2 cellular contexts compared by ENCODE assay signal in the genomic region with DNA sequence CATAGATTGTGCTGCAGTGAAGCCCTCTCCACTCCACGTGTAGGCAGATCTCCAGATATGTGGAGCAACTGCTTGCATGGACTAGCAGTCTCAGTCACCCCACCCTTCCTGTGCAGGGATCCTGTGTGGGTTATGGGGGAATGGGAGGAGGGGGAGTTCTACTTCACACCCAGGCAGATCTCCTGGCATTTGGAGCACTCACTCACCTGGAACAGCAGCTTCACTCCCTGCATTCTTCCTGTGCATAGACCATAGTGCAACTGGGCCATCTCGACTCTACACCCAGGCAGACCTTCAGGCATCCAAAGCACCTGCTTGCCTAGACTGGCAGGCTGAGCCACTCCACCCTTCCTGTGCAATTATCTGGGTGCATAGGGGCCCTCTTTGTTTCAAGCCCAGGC.
TF ChIP-seq lines count a peak whose summit lies in the region.

No MANE protein-coding gene starts in this region.

TF ChIP-seq in GM12878, 131 proteins besides CTCF, POLR2A, EP300 and RAD21 (continued from another document):
- TF ChIP-seq, protein P1, sequence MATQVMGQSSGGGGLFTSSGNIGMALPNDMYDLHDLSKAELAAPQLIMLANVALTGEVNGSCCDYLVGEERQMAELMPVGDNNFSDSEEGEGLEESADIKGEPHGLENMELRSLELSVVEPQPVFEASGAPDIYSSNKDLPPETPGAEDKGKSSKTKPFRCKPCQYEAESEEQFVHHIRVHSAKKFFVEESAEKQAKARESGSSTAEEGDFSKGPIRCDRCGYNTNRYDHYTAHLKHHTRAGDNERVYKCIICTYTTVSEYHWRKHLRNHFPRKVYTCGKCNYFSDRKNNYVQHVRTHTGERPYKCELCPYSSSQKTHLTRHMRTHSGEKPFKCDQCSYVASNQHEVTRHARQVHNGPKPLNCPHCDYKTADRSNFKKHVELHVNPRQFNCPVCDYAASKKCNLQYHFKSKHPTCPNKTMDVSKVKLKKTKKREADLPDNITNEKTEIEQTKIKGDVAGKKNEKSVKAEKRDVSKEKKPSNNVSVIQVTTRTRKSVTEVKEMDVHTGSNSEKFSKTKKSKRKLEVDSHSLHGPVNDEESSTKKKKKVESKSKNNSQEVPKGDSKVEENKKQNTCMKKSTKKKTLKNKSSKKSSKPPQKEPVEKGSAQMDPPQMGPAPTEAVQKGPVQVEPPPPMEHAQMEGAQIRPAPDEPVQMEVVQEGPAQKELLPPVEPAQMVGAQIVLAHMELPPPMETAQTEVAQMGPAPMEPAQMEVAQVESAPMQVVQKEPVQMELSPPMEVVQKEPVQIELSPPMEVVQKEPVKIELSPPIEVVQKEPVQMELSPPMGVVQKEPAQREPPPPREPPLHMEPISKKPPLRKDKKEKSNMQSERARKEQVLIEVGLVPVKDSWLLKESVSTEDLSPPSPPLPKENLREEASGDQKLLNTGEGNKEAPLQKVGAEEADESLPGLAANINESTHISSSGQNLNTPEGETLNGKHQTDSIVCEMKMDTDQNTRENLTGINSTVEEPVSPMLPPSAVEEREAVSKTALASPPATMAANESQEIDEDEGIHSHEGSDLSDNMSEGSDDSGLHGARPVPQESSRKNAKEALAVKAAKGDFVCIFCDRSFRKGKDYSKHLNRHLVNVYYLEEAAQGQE (IDR thresholded peaks at IDR 0.05; ENCODE audit: low read depth, low read length), result no peak
- TF ChIP-seq, protein P2, sequence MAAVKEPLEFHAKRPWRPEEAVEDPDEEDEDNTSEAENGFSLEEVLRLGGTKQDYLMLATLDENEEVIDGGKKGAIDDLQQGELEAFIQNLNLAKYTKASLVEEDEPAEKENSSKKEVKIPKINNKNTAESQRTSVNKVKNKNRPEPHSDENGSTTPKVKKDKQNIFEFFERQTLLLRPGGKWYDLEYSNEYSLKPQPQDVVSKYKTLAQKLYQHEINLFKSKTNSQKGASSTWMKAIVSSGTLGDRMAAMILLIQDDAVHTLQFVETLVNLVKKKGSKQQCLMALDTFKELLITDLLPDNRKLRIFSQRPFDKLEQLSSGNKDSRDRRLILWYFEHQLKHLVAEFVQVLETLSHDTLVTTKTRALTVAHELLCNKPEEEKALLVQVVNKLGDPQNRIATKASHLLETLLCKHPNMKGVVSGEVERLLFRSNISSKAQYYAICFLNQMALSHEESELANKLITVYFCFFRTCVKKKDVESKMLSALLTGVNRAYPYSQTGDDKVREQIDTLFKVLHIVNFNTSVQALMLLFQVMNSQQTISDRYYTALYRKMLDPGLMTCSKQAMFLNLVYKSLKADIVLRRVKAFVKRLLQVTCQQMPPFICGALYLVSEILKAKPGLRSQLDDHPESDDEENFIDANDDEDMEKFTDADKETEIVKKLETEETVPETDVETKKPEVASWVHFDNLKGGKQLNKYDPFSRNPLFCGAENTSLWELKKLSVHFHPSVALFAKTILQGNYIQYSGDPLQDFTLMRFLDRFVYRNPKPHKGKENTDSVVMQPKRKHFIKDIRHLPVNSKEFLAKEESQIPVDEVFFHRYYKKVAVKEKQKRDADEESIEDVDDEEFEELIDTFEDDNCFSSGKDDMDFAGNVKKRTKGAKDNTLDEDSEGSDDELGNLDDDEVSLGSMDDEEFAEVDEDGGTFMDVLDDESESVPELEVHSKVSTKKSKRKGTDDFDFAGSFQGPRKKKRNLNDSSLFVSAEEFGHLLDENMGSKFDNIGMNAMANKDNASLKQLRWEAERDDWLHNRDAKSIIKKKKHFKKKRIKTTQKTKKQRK (IDR thresholded peaks at IDR 0.05; ENCODE audit: low read depth, low read length), result no peak
- TF ChIP-seq, protein P3, sequence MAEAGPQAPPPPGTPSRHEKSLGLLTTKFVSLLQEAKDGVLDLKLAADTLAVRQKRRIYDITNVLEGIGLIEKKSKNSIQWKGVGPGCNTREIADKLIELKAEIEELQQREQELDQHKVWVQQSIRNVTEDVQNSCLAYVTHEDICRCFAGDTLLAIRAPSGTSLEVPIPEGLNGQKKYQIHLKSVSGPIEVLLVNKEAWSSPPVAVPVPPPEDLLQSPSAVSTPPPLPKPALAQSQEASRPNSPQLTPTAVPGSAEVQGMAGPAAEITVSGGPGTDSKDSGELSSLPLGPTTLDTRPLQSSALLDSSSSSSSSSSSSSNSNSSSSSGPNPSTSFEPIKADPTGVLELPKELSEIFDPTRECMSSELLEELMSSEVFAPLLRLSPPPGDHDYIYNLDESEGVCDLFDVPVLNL (IDR thresholded peaks at IDR 0.05; ENCODE audit: low read depth, low read length), result no peak
- no peak for TF ChIP-seq RUNX3 (IDR thresholded peaks at IDR 0.05; ENCODE audit: low read length)
- TF ChIP-seq, protein P4, sequence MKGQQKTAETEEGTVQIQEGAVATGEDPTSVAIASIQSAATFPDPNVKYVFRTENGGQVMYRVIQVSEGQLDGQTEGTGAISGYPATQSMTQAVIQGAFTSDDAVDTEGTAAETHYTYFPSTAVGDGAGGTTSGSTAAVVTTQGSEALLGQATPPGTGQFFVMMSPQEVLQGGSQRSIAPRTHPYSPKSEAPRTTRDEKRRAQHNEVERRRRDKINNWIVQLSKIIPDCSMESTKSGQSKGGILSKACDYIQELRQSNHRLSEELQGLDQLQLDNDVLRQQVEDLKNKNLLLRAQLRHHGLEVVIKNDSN (IDR thresholded peaks at IDR 0.05; ENCODE audit: borderline replicate concordance, extremely low read length, insufficient read depth, low read depth, low read length), result no peak
- no peak for TF ChIP-seq CBX5 (IDR thresholded peaks at IDR 0.05; ENCODE audit: low read depth)

TF ChIP-seq in HepG2, 621 proteins besides CTCF, POLR2A, EP300 and RAD21 (continued from another document):
- TF ChIP-seq, protein P5, sequence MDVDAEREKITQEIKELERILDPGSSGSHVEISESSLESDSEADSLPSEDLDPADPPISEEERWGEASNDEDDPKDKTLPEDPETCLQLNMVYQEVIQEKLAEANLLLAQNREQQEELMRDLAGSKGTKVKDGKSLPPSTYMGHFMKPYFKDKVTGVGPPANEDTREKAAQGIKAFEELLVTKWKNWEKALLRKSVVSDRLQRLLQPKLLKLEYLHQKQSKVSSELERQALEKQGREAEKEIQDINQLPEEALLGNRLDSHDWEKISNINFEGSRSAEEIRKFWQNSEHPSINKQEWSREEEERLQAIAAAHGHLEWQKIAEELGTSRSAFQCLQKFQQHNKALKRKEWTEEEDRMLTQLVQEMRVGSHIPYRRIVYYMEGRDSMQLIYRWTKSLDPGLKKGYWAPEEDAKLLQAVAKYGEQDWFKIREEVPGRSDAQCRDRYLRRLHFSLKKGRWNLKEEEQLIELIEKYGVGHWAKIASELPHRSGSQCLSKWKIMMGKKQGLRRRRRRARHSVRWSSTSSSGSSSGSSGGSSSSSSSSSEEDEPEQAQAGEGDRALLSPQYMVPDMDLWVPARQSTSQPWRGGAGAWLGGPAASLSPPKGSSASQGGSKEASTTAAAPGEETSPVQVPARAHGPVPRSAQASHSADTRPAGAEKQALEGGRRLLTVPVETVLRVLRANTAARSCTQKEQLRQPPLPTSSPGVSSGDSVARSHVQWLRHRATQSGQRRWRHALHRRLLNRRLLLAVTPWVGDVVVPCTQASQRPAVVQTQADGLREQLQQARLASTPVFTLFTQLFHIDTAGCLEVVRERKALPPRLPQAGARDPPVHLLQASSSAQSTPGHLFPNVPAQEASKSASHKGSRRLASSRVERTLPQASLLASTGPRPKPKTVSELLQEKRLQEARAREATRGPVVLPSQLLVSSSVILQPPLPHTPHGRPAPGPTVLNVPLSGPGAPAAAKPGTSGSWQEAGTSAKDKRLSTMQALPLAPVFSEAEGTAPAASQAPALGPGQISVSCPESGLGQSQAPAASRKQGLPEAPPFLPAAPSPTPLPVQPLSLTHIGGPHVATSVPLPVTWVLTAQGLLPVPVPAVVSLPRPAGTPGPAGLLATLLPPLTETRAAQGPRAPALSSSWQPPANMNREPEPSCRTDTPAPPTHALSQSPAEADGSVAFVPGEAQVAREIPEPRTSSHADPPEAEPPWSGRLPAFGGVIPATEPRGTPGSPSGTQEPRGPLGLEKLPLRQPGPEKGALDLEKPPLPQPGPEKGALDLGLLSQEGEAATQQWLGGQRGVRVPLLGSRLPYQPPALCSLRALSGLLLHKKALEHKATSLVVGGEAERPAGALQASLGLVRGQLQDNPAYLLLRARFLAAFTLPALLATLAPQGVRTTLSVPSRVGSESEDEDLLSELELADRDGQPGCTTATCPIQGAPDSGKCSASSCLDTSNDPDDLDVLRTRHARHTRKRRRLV (CRISPR knock-in tag; IDR thresholded peaks at IDR 0.05), result no peak
- TF ChIP-seq ZNF564 (CRISPR knock-in tag; IDR thresholded peaks at IDR 0.05) (no peak), NCOA5 (CRISPR knock-in tag; IDR thresholded peaks at IDR 0.05) (no peak), ZNF558 (CRISPR knock-in tag; IDR thresholded peaks at IDR 0.05; ENCODE audit: borderline replicate concordance) (no peak)
